26 cellular contexts compared by ENCODE assay signal in the genomic region with DNA sequence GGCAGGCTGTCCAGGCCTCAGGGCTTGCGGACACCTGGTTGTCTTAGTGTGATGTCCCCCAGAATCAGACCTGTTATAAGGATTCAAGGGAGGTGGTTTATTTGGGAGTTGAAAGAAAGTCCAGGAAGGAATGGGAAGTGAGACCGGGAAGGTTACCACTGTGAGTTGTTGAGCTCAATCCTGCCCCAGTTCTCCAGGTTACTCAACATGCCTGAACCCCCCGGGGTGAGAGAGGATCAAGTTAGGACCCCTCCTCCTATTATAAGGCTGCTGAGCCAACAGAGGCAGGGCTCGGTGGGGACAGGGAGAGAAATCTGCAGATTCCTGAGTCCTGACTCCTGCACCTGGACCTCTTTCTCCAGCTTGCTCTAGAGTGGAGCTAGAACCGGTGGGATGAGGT.
"Had no signal": no experiment of that assay in that cellular context is flagged by ENCODE, and none has a peak within 500 bp of the region (broad histone marks: within the 10 kb centered on the region; RNA-seq: fewer than 3 reads in every experiment).

No MANE protein-coding gene starts in this region.

- H3K27me3 Mint-ChIP-seq: stimulated activated naive CD8-positive, alpha-beta T cell treated with anti-CD3 and anti-CD28 coated beads, Interleukin-15, amount 100 ng/mL, for 72 hours had no signal

- DNase-seq: dorsolateral prefrontal cortex; effector CD8-positive, alpha-beta T cell; foreskin fibroblast; glutamatergic neuron; left colon; left ventricle myocardium superior; mesenchymal stem cell; naive B cell; sigmoid colon; stimulated activated CD4-positive, alpha-beta T cell treated with anti-CD3 and anti-CD28 coated beads, Interleukin-2, amount 100 ng/mL, for 24 hours; stimulated activated CD4-positive, alpha-beta T cell treated with anti-CD3 and anti-CD28 coated beads, Interleukin-4, amount 100 ng/mL, for 4 hours; stimulated activated naive B cell treated with anti-CD40 and anti-IgM and Interleukin-4, amounts not matched to agents 10 μg/mL and 1 μg/mL and 100 μg/mL, for 72 hours; stimulated activated naive CD8-positive, alpha-beta T cell treated with anti-CD3 and anti-CD28 coated beads, Interleukin-15, amount 100 ng/mL, for 72 hours; testis; upper lobe of right lung had no signal

- H3K27ac Mint-ChIP-seq: nephron; stimulated activated naive B cell treated with anti-CD40 and anti-IgM and Interleukin-4, amounts not matched to agents 10 μg/mL and 1 μg/mL and 100 μg/mL, for 72 hours had no signal

- H3K9me3 Mint-ChIP-seq: naive B cell; nephron; stimulated activated naive B cell treated with anti-CD40 and anti-IgM and Interleukin-4, amounts not matched to agents 10 μg/mL and 1 μg/mL and 100 μg/mL, for 72 hours; stimulated activated naive CD8-positive, alpha-beta T cell treated with anti-CD3 and anti-CD28 coated beads, Interleukin-15, amount 100 ng/mL, for 72 hours had no signal

- H3K27ac ChIP-seq: coronary artery, epithelial cell of prostate, esophagus muscularis mucosa, gastroesophageal sphincter, neutrophil, right atrium auricular region, sigmoid colon, skin epidermis, testis, tibial nerve, upper lobe of right lung, vagina had no signal

- H3K4me3 Mint-ChIP-seq: nephron; stimulated activated naive B cell treated with anti-CD40 and anti-IgM and Interleukin-4, amounts not matched to agents 10 μg/mL and 1 μg/mL and 100 μg/mL, for 72 hours; stimulated activated naive CD8-positive, alpha-beta T cell treated with anti-CD3 and anti-CD28 coated beads, Interleukin-15, amount 100 ng/mL, for 72 hours had no signal

- H3K4me3 ChIP-seq: coronary artery, dorsolateral prefrontal cortex, esophagus muscularis mucosa, gastroesophageal sphincter, lung, right atrium auricular region, sigmoid colon, skin epidermis, testis, tibial nerve, upper lobe of right lung, vagina had no signal

- H3K4me1 ChIP-seq: esophagus muscularis mucosa, gastroesophageal sphincter, right atrium auricular region, sigmoid colon, testis, tibial nerve, upper lobe of right lung, vagina had no signal

- H3K9me3 ChIP-seq: esophagus muscularis mucosa, gastroesophageal sphincter, neutrophil, right atrium auricular region, sigmoid colon, testis, tibial nerve, upper lobe of right lung, vagina had no signal

- H3K4me1 Mint-ChIP-seq: naive B cell; nephron; stimulated activated naive CD8-positive, alpha-beta T cell treated with anti-CD3 and anti-CD28 coated beads, Interleukin-15, amount 100 ng/mL, for 72 hours had no signal

- ATAC-seq: gastroesophageal sphincter; left colon; left ventricle myocardium superior; stimulated activated naive B cell treated with anti-CD40 and anti-IgM and Interleukin-4, amounts not matched to agents 10 μg/mL and 1 μg/mL and 100 μg/mL, for 72 hours; stimulated activated naive CD8-positive, alpha-beta T cell treated with anti-CD3 and anti-CD28 coated beads, Interleukin-15, amount 100 ng/mL, for 72 hours; upper lobe of right lung had no signal

- H3K36me3 Mint-ChIP-seq: naive B cell; stimulated activated naive B cell treated with anti-CD40 and anti-IgM and Interleukin-4, amounts not matched to agents 10 μg/mL and 1 μg/mL and 100 μg/mL, for 72 hours had no signal

- H3K36me3 ChIP-seq: esophagus muscularis mucosa, gastroesophageal sphincter, neutrophil, right atrium auricular region, sigmoid colon, tibial nerve, upper lobe of right lung, vagina had no signal

- H3K27me3 ChIP-seq: right atrium auricular region, testis, tibial nerve, upper lobe of right lung, vagina had no signal
